Comparison of ENCODE assay signal across 9 cellular contexts in genomic region chr20:36847009-36847709, GRCh38.
DNase-seq lines count a peak whose midpoint lies in the region; TF ChIP-seq lines count a peak whose summit lies in the region.
"Had no signal": no experiment of that assay in that cellular context is flagged by ENCODE, and none has a peak within 500 bp of the region (broad histone marks: within the 10 kb centered on the region; RNA-seq: fewer than 3 reads in every experiment).

No MANE protein-coding gene starts in this region.

- H3K36me3 ChIP-seq in OCI-LY1 (ENCODE audit: insufficient read depth, low read length), result peaks cover 9% of the 10 kb centered on the region

- no peak overlapping the region for H2AFZ ChIP-seq in OCI-LY1 (ENCODE audit: low read length)

- no peaks in the 10 kb centered on the region for H3K79me2 ChIP-seq in OCI-LY1 (ENCODE audit: insufficient read depth, low read length)

- H3K4me1 ChIP-seq in OCI-LY1 (ENCODE audit: insufficient read depth, low read length, severe bottlenecking), result peaks cover 83% of the 10 kb centered on the region

- peak overlapping the region; percentile 64; the same call in 1 of the 2 replicates for H3K4me2 ChIP-seq in OCI-LY1 (ENCODE audit: low read length)

- H3K27me3 ChIP-seq in OCI-LY1 (ENCODE audit: insufficient read depth, low read length), result no peaks in the 10 kb centered on the region

- H3K9me2 ChIP-seq in OCI-LY1 (ENCODE audit: low read depth, low read length), result no peaks in the 10 kb centered on the region

- H3K9me3 ChIP-seq in OCI-LY1 (ENCODE audit: low read length), result peaks cover 4% of the 10 kb centered on the region; the same call in 1 of the 2 replicates

- H3K4me1 Mint-ChIP-seq in nephron, result peaks cover 18% of the 10 kb centered on the region

- no peaks in the 10 kb centered on the region for H4K20me1 ChIP-seq in OCI-LY1 (ENCODE audit: insufficient read depth, low read length)

- no peaks in the 10 kb centered on the region for H3K27me3 Mint-ChIP-seq in nephron (ENCODE audit: low read depth)

- H3K27ac ChIP-seq in 22Rv1 (peak overlapping the region; percentile 52), OCI-LY1 (ENCODE audit: low read depth, low read length, poor library complexity, severe bottlenecking) (peak overlapping the region; percentile 97)

- H3K36me3 Mint-ChIP-seq in nephron (ENCODE audit: low read depth), result peaks cover 29% of the 10 kb centered on the region
- H3K36me3 Mint-ChIP-seq: natural killer cell had no signal

- TF ChIP-seq CTCF in 22Rv1 (IDR thresholded peaks at IDR 0.05) (no peak), OCI-LY1 (IDR thresholded peaks at IDR 0.05; ENCODE audit: low read length) (no peak), nephron (IDR thresholded peaks at IDR 0.05; ENCODE audit: unreplicated experiment in 3 of 3) (no peak)

- peaks cover 8% of the 10 kb centered on the region for H3K9me3 Mint-ChIP-seq in nephron
- H3K9me3 Mint-ChIP-seq: natural killer cell had no signal

- DNase-seq in fibroblast of gingiva (ENCODE audit: low read depth) (peak; percentile 87), inferior parietal cortex (ENCODE audit: extremely low spot score) (no peak), GDM1 (lab: John Stamatoyannopoulos, UW) (no peak)
- no peak for DNase-seq in stimulated activated naive CD4-positive, alpha-beta T cell treated with Interleukin-2 at 50 U/mL for 16 hours (lab: John Stamatoyannopoulos, UW)
- DNase-seq in activated naive CD4-positive, alpha-beta T cell treated with Interleukin-2 at 50 U/mL for 16 hours, result no peak
- DNase-seq: natural killer cell had no signal

- peak overlapping the region; percentile 57; the same call in 1 of the 2 replicates for H3K9ac ChIP-seq in OCI-LY1 (ENCODE audit: low read length)

- H3K4me3 Mint-ChIP-seq in nephron, result no peak overlapping the region
- H3K4me3 Mint-ChIP-seq: natural killer cell had no signal

- peaks cover 3% of the 10 kb centered on the region; the same call in 1 of the 2 replicates for H3F3A ChIP-seq in OCI-LY1 (ENCODE audit: insufficient read depth, low read length)

- H3K27ac Mint-ChIP-seq in nephron, result peak overlapping the region in 2 of 3 experiments; percentile 26 to 60
- H3K27ac Mint-ChIP-seq: natural killer cell had no signal

- no peak overlapping the region for H3K4me3 ChIP-seq in OCI-LY1 (ENCODE audit: low read depth, low read length, poor library complexity, severe bottlenecking)
